ENCODE assay signal across 2 cellular contexts in genomic region chr4:83556006-83556712, GRCh38.
A peak's percentile ranks its signal among the peaks of the same experiment; 100 is the strongest.
TF ChIP-seq lines count a peak whose summit lies in the region.

No MANE protein-coding gene starts in this region.

TF ChIP-seq in SK-N-SH treated with all-trans-retinoic acid at 6 μM for 48 hours, 23 proteins besides CTCF, POLR2A, EP300 and RAD21 (continued from another document):
- 0 out of 2 replicates have a peak, but pooled peaks have one; percentile 13 for TF ChIP-seq ISL1 (CRISPR knock-in tag; IDR thresholded peaks at IDR 0.05)

TF ChIP-seq in SK-N-SH, 30 proteins besides CTCF, POLR2A, EP300 and RAD21:
- TF ChIP-seq REST (IDR thresholded peaks at IDR 0.05; ENCODE audit: low read depth, low read length) (no peak), SIN3A (IDR thresholded peaks at IDR 0.05; ENCODE audit: borderline replicate concordance, low read depth, low read length) (no peak), GATA2 (CRISPR knock-in tag; IDR thresholded peaks at IDR 0.05) (no peak)
